Comparison of ENCODE assay signal across 8 cellular contexts in the genomic region with DNA sequence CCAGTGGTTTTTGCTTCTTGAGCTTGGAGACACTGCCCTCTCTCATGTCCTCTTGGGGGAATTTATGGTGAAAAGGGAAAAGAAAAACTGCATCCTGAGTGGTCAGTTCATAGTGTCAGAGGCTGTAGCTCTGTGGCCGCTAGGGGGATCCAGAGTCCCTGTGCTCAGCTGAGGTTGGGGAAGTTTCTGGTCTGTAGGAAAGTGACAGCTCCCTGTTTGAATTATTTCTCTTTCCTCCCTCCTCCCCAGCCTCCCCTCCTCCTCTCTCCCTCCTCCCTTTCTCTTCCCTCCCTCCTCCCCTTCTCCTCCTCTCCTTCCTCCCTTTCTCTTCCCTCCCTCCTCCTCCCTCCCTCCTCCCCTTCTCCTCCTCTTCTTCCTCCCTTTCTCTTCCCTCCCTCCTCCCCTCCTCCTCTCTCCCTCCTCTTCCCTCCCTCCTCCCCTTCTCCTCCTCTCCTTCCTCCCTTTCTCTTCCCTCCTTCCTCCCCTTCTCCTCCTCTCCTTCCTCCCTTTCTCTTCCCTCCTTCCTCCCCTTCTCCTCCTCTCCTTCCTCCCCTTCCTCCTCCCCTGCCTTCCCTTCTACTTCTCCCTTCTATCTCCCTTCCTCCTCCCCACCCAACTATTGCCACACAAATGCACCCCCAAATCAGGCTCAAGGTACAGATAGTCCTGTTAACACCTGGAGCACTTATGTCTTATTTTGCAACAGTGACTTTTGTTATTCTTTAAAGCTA.
DNase-seq lines count a peak whose midpoint lies in the region; ATAC-seq, FAIRE-seq and TF ChIP-seq lines count a peak whose summit lies in the region.

No MANE protein-coding gene starts in this region.

- ATAC-seq in GM21381 (IDR thresholded peaks at IDR 0.05; ENCODE audit: unreplicated experiment) = peak; percentile 73
- ATAC-seq in right cardiac atrium = peak; percentile 80 to 83
- no peak for ATAC-seq in GM18907 (IDR thresholded peaks at IDR 0.05; ENCODE audit: unreplicated experiment)

- peak; percentile 21 for FAIRE-seq in D721Med (lab: Jason Lieb, UNC)

- no peaks in the 10 kb centered on the region for H3K79me2 ChIP-seq in Karpas-422 (ENCODE audit: low read length)
- no peaks in the 10 kb centered on the region for H3K79me2 ChIP-seq in PC-9 (ENCODE audit: low read depth)

- H3K27ac ChIP-seq in Karpas-422 (ENCODE audit: low read length) (no peak overlapping the region), PC-9 (no peak overlapping the region), right cardiac atrium (ENCODE audit: low read length) (no peak overlapping the region), sigmoid colon (no peak overlapping the region)

- no peak for TF ChIP-seq EP300 in sigmoid colon (IDR thresholded peaks at IDR 0.05)

- H3K4me2 ChIP-seq in Karpas-422 (ENCODE audit: low read depth, low read length, poor library complexity, severe bottlenecking) (no peak overlapping the region), PC-9 (no peak overlapping the region)

- TF ChIP-seq POLR2A in sigmoid colon (IDR thresholded peaks at IDR 0.05) = no peak

- H3K9ac ChIP-seq in Karpas-422 (ENCODE audit: low read length) (no peak overlapping the region), adipocyte (ENCODE audit: low read length) (no peak overlapping the region)

- H3K36me3 ChIP-seq in Karpas-422 (ENCODE audit: insufficient read depth, low read length) (no peaks in the 10 kb centered on the region), PC-9 (ENCODE audit: low read depth) (no peaks in the 10 kb centered on the region), adipocyte (ENCODE audit: control insufficient read depth, insufficient read depth, low read length, severe bottlenecking) (no peaks in the 10 kb centered on the region), sigmoid colon (no peaks in the 10 kb centered on the region)

- H3K4me3 ChIP-seq in Karpas-422 (ENCODE audit: low read length) (no peak overlapping the region), PC-9 (no peak overlapping the region), adipocyte (ENCODE audit: low read length) (no peak overlapping the region), right cardiac atrium (ENCODE audit: low read length) (no peak overlapping the region), sigmoid colon (no peak overlapping the region)

- no peaks in the 10 kb centered on the region for H3F3A ChIP-seq in PC-9 (ENCODE audit: insufficient read depth, low read depth)

- BruUV-seq in PC-9 (replicated peaks; lab: Mats Ljungman, UMichigan) = no TSS peak

- H4K20me1 ChIP-seq in Karpas-422 (ENCODE audit: insufficient read depth, low read depth, low read length) (no peaks in the 10 kb centered on the region; the same call in 1 of the 2 replicates), PC-9 (ENCODE audit: insufficient read depth) (no peaks in the 10 kb centered on the region)

- H3K4me1 ChIP-seq in Karpas-422 (ENCODE audit: low read length) (no peaks in the 10 kb centered on the region), PC-9 (replicated peaks; ENCODE audit: insufficient read depth) (peaks cover 5% of the 10 kb centered on the region; the same call in 1 of the 2 replicates), adipocyte (ENCODE audit: control insufficient read depth, insufficient read depth, low read length) (no peaks in the 10 kb centered on the region), right cardiac atrium (ENCODE audit: control insufficient read depth, insufficient read depth, low read length) (peaks cover 2% of the 10 kb centered on the region), sigmoid colon (peaks cover 0 to 14% (median 11%) of the 10 kb centered on the region in 4 donors)

- CTCF ChIA-PET in PC-9 (lab: Charles Lee) = interaction anchor here (0.6 to 0.7 kb wide), 3 partner anchors 12 to 415 kb away, joined by 3 to 11 read pairs (median 4); no protein-coding TSS in a partner anchor

- H3K9me3 ChIP-seq in Karpas-422 (ENCODE audit: low read length) (no peaks in the 10 kb centered on the region), PC-9 (ENCODE audit: insufficient read depth, low read depth) (no peaks in the 10 kb centered on the region), adipocyte (ENCODE audit: control insufficient read depth, low read length) (peaks cover 7% of the 10 kb centered on the region), right cardiac atrium (ENCODE audit: control insufficient read depth, low read length) (no peaks in the 10 kb centered on the region), sigmoid colon (no peaks in the 10 kb centered on the region)

- intact Hi-C loops in PC-9 (cut with micrococcal nuclease; ENCODE audit: unreplicated experiment) (loop anchor here (10.0 kb wide), 2 partner anchors 412 to 642 kb away; no protein-coding TSS in a partner anchor), right cardiac atrium (cut with DNase I) (loop anchor here in 3 of 4 donors (5.0 to 10.0 kb wide), 2 partner anchors 202 to 415 kb away; a partner anchor contains a TSS), sigmoid colon (cut with DNase I) (no loop called here)

- no peaks in the 10 kb centered on the region for H3K9me2 ChIP-seq in Karpas-422 (replicated peaks; ENCODE audit: insufficient read depth, low read length)
- no peaks in the 10 kb centered on the region for H3K9me2 ChIP-seq in PC-9 (ENCODE audit: insufficient read depth)

- 0% methylated on average over 1 of the region's 1 CpG for WGBS in right cardiac atrium
- WGBS in sigmoid colon, 2 donors = 0 to 3% methylated on average over 1 of the region's 1 CpG

- TF ChIP-seq CTCF in D721Med (IDR thresholded peaks at IDR 0.05; ENCODE audit: insufficient read depth, missing control alignments) = peak; percentile 77
- peak; percentile 73 for TF ChIP-seq CTCF in PC-9 (conservative IDR thresholded peaks at IDR 0.05)
- peak in 3 of 4 experiments; percentile 24 to 51 (median 43) for TF ChIP-seq CTCF in sigmoid colon (IDR thresholded peaks at IDR 0.05)

- H3K27me3 ChIP-seq in Karpas-422 (ENCODE audit: low read length) (no peaks in the 10 kb centered on the region), PC-9 (ENCODE audit: insufficient read depth, low read depth) (peaks cover 8% of the 10 kb centered on the region; the same call in 1 of the 2 replicates), adipocyte (replicated peaks; ENCODE audit: control insufficient read depth, insufficient read depth, low read length) (peaks cover 12% of the 10 kb centered on the region), right cardiac atrium (ENCODE audit: control insufficient read depth, insufficient read depth) (no peaks in the 10 kb centered on the region), sigmoid colon (no peaks in the 10 kb centered on the region)

- DNase-seq in D721Med (ENCODE audit: insufficient read length, low spot score) (no peak), Karpas-422 (peak; percentile 87), PC-9 (peak in 1 of 2 experiments; percentile 45), adipocyte (ENCODE audit: low read depth) (peak; percentile 89), right cardiac atrium (peak; percentile 63 to 82 (median 76)), sigmoid colon (no peak)

- no peak overlapping the region for H2AFZ ChIP-seq in Karpas-422 (ENCODE audit: low read length)
- H2AFZ ChIP-seq in PC-9 = no peak overlapping the region

- POLR2A ChIA-PET in PC-9 (lab: Charles Lee; ENCODE audit: unreplicated experiment) = interaction anchor here (0.7 kb wide), 1 partner anchor 35 kb away, joined by 3 read pairs; no protein-coding TSS in a partner anchor

Comparison
In these comparisons a context has a peak if more than half of its experiments do, and no peak if none do; other contexts are left out.
1. DNase-seq: peak in Karpas-422 (single experiment), adipocyte (single experiment) and right cardiac atrium (3 of 3); none in D721Med (single experiment) and sigmoid colon (single experiment).
2. Peak in every context shown above with its lines, with median percentiles within 50 percentile points of each other: CTCF ChIP-seq.